Comparison of ENCODE assay signal across 8 cellular contexts in genomic region chr1:1231400-1232223, GRCh38. TPM values are rescaled to one million over a fixed set of nuclear protein-coding genes. Genes with fewer than 3 reads are reported as not detected.
DNase-seq lines count a peak whose midpoint lies in the region; ATAC-seq and TF ChIP-seq lines count a peak whose summit lies in the region.

A gene with protein sequence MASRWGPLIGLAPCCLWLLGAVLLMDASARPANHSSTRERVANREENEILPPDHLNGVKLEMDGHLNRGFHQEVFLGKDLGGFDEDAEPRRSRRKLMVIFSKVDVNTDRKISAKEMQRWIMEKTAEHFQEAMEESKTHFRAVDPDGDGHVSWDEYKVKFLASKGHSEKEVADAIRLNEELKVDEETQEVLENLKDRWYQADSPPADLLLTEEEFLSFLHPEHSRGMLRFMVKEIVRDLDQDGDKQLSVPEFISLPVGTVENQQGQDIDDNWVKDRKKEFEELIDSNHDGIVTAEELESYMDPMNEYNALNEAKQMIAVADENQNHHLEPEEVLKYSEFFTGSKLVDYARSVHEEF (minus strand): TSS chr1:1232001. CDS start chr1:1228772, 3,229 bp downstream.

- H3K27me3 ChIP-seq in rectal smooth muscle tissue (ENCODE audit: control insufficient read depth, insufficient read depth, low read length) = no peaks in the 10 kb centered on the region
- H3K27me3 ChIP-seq in vagina = no peaks in the 10 kb centered on the region

- no peak for TF ChIP-seq CTCF in astrocyte of the cerebellum (IDR thresholded peaks at IDR 0.05; ENCODE audit: low read depth, low read length, missing control alignments)
- TF ChIP-seq CTCF in vagina (IDR thresholded peaks at IDR 0.05) = no peak

- ATAC-seq in GM18517 (IDR thresholded peaks at IDR 0.05; ENCODE audit: unreplicated experiment) (peak; percentile 85), HG03039 (IDR thresholded peaks at IDR 0.05; ENCODE audit: unreplicated experiment) (peak; percentile 87)

- H3K4me1 ChIP-seq in rectal smooth muscle tissue (ENCODE audit: control insufficient read depth, insufficient read depth, low read length) (peaks cover 6% of the 10 kb centered on the region), vagina (peaks cover 43% of the 10 kb centered on the region)

- peak within 1 kb of the TSS; percentile 77 for H3K9ac ChIP-seq in rectal smooth muscle tissue (ENCODE audit: low read length)

- intact Hi-C loops in vagina (cut with DNase I) = loop anchor here (10.0 kb wide), 1 partner anchor 107 kb away; no protein-coding TSS in a partner anchor

- H3K4me3 ChIP-seq in astrocyte of the cerebellum (ENCODE audit: low read depth, low read length) = peak within 1 kb of the TSS; percentile 86
- H3K4me3 ChIP-seq in rectal smooth muscle tissue (ENCODE audit: low read length) = peak within 1 kb of the TSS; percentile 95
- H3K4me3 ChIP-seq in vagina = peak within 1 kb of the TSS; percentile 80 to 94

- H3K9me3 ChIP-seq in vagina = no peaks in the 10 kb centered on the region

- no peak for TF ChIP-seq POLR2A in vagina (IDR thresholded peaks at IDR 0.05)

- in situ Hi-C loops in astrocyte of the cerebellum (cut with HindIII; ENCODE audit: low sequenced_read_pairs) = no loop called here

- H3K27ac ChIP-seq in rectal smooth muscle tissue (ENCODE audit: low read depth, low read length) = peak within 1 kb of the TSS; percentile 87
- H3K27ac ChIP-seq in vagina = peak within 1 kb of the TSS; percentile 86

- DNase-seq in NCI-H2081 (lab: John Stamatoyannopoulos, UW) (peak; percentile 95 to 96), T-helper 9 cell (peak; percentile 95), astrocyte of the cerebellum (ENCODE audit: low read depth) (peak; percentile 90), hepatic stellate cell (ENCODE audit: low spot score) (peak; percentile 100), vagina (ENCODE audit: extremely low spot score in 2 of 2) (peak in 1 of 2 donors; percentile 93)

- H3K36me3 ChIP-seq in rectal smooth muscle tissue (ENCODE audit: control insufficient read depth, insufficient read depth, low read length) = peaks cover 16% of the 10 kb centered on the region
- peaks cover 0 to 23% of the 10 kb centered on the region in 2 donors for H3K36me3 ChIP-seq in vagina

RNA-seq across cellular contexts. Expression of the gene that starts here (rescaled TPM):
- total RNA-seq in vagina = 74.2 TPM
